In genomic region chr18:31643003-31643402, GRCh38 we compare ENCODE assay signal across 21 cellular contexts. TPM values are rescaled to one million over a fixed set of nuclear protein-coding genes. Genes with fewer than 3 reads are reported as not detected.
A peak's percentile ranks its signal among the peaks of the same experiment; 100 is the strongest.
DNase-seq lines count a peak whose midpoint lies in the region; ATAC-seq, FAIRE-seq and TF ChIP-seq lines count a peak whose summit lies in the region.
"Had no signal": no experiment of that assay in that cellular context is flagged by ENCODE, and none has a peak within 500 bp of the region (broad histone marks: within the 10 kb centered on the region; RNA-seq: fewer than 3 reads in every experiment).

No MANE protein-coding gene starts in this region.

- no peak for ATAC-seq in GM21529 (IDR thresholded peaks at IDR 0.05; ENCODE audit: unreplicated experiment)
- ATAC-seq in activated T-cell treated with anti-CD3 and anti-CD28 coated beads, Interleukin-2, amount 50 U/mL, for 4 hours = no peak
- ATAC-seq: GM23338, HCT116 had no signal

- peaks cover 10% of the 10 kb centered on the region for H3K4me1 Mint-ChIP-seq in astrocyte (ENCODE audit: low read depth, unreplicated experiment)
- H3K4me1 Mint-ChIP-seq in activated T-cell treated with anti-CD3 and anti-CD28 coated beads, Interleukin-2, amount 50 U/mL, for 4 hours (ENCODE audit: low read depth) = no peaks in the 10 kb centered on the region

- H3K36me3 Mint-ChIP-seq in astrocyte (ENCODE audit: low read depth, unreplicated experiment) = no peaks in the 10 kb centered on the region
- no peaks in the 10 kb centered on the region for H3K36me3 Mint-ChIP-seq in activated T-cell treated with anti-CD3 and anti-CD28 coated beads, Interleukin-2, amount 50 U/mL, for 4 hours (ENCODE audit: insufficient read depth)

- H3K79me2 ChIP-seq in astrocyte (ENCODE audit: insufficient read depth, low read length) = no peaks in the 10 kb centered on the region
- H3K79me2 ChIP-seq in smooth muscle cell (ENCODE audit: low read depth) = no peaks in the 10 kb centered on the region

- no peak overlapping the region for H3K27ac Mint-ChIP-seq in astrocyte (ENCODE audit: unreplicated experiment)
- H3K27ac Mint-ChIP-seq: GM23338 had no signal

- no peaks in the 10 kb centered on the region for H4K20me1 ChIP-seq in astrocyte (ENCODE audit: insufficient read depth, low read length)
- H4K20me1 ChIP-seq in smooth muscle cell (ENCODE audit: low read depth) = no peaks in the 10 kb centered on the region

- H3K27me3 Mint-ChIP-seq in astrocyte (ENCODE audit: low read depth, unreplicated experiment) = no peaks in the 10 kb centered on the region
- H3K27me3 Mint-ChIP-seq in activated T-cell treated with anti-CD3 and anti-CD28 coated beads, Interleukin-2, amount 50 U/mL, for 4 hours (ENCODE audit: low read depth) = peaks cover 13% of the 10 kb centered on the region

- FAIRE-seq in astrocyte (lab: Jason Lieb, UNC) = no peak
- FAIRE-seq: D721Med had no signal

- intact Hi-C loops in uterus (cut with DNase I; ENCODE audit: low total_unique reads) = no loop called here

- H3K9me3 ChIP-seq in astrocyte (ENCODE audit: insufficient read depth, low read depth, low read length) (no peaks in the 10 kb centered on the region), smooth muscle cell (replicated peaks; ENCODE audit: low read depth) (no peaks in the 10 kb centered on the region), uterus (no peaks in the 10 kb centered on the region)
- H3K9me3 ChIP-seq: SK-N-SH had no signal

- 90% methylated on average over 4 of the region's 4 CpGs for WGBS in smooth muscle cell (ENCODE audit: low lambda C conversion rate)

- H2AFZ ChIP-seq in astrocyte (ENCODE audit: low read depth, low read length) (no peak overlapping the region), smooth muscle cell (ENCODE audit: low read depth) (no peak overlapping the region)
- H2AFZ ChIP-seq: GM23338 had no signal

- H3K4me1 ChIP-seq in astrocyte (ENCODE audit: insufficient read depth, low read length) (no peaks in the 10 kb centered on the region), smooth muscle cell (ENCODE audit: low read depth) (peaks cover 4% of the 10 kb centered on the region), uterus (no peaks in the 10 kb centered on the region)

- no peaks in the 10 kb centered on the region for H3F3A ChIP-seq in smooth muscle cell (ENCODE audit: low read depth)

- no peak overlapping the region for H3K4me3 ChIP-seq in astrocyte (ENCODE audit: insufficient read depth, low read depth, low read length)
- H3K4me3 ChIP-seq in smooth muscle cell = no peak overlapping the region
- H3K4me3 ChIP-seq in uterus = no peak overlapping the region
- H3K4me3 ChIP-seq: GM23338 had no signal

- H3K36me3 ChIP-seq in astrocyte (ENCODE audit: insufficient read depth, low read length) = no peaks in the 10 kb centered on the region
- H3K36me3 ChIP-seq in smooth muscle cell (ENCODE audit: low read depth) = no peaks in the 10 kb centered on the region
- H3K36me3 ChIP-seq in uterus = no peaks in the 10 kb centered on the region

- H3K4me2 ChIP-seq in astrocyte (ENCODE audit: low read length) (no peak overlapping the region), smooth muscle cell (peak overlapping the region; percentile 6)
- H3K4me2 ChIP-seq: GM23338, SK-N-SH had no signal

- peak; percentile 32 for DNase-seq in HCEC 1CT
- peak; percentile 18 for DNase-seq in astrocyte (ENCODE audit: low read depth)
- peak; percentile 21 for DNase-seq in fibroblast of peridontal ligament (ENCODE audit: extremely low read depth)
- no peak for DNase-seq in smooth muscle cell (lab: John Stamatoyannopoulos, UW; ENCODE audit: unreplicated experiment)
- no peak for DNase-seq in uterus
- DNase-seq in activated T-cell treated with anti-CD3 and anti-CD28 coated beads, Interleukin-2, amount 50 U/mL, for 4 hours = no peak
- DNase-seq: ACHN, AML-193, NCI-H1105, NCI-H2081, NCI-H510A, NCI-H748 treated with DMSO at 0.1 percent for 48 hours, SHP77 treated with DMSO at 0.1 percent for 48 hours, SK-N-SH had no signal

- H3K9ac ChIP-seq in astrocyte (ENCODE audit: low read length) = no peak overlapping the region
- no peak overlapping the region for H3K9ac ChIP-seq in smooth muscle cell (ENCODE audit: low read depth)
- H3K9ac ChIP-seq: SK-N-SH had no signal

- H3K4me3 Mint-ChIP-seq in astrocyte (ENCODE audit: unreplicated experiment) = no peak overlapping the region
- H3K4me3 Mint-ChIP-seq in activated T-cell treated with anti-CD3 and anti-CD28 coated beads, Interleukin-2, amount 50 U/mL, for 4 hours = no peak overlapping the region
- H3K4me3 Mint-ChIP-seq: GM23338 had no signal

- H3K27me3 ChIP-seq in astrocyte (ENCODE audit: insufficient read depth, low read length) (no peaks in the 10 kb centered on the region), smooth muscle cell (ENCODE audit: low read depth) (no peaks in the 10 kb centered on the region), uterus (no peaks in the 10 kb centered on the region)

- no peak for TF ChIP-seq CTCF in astrocyte (IDR thresholded peaks at IDR 0.05; ENCODE audit: insufficient read depth, low read depth, low read length)
- no peak for TF ChIP-seq CTCF in smooth muscle cell (IDR thresholded peaks at IDR 0.05; ENCODE audit: borderline replicate concordance, insufficient read depth, poor library complexity, severe bottlenecking)
- no peak for TF ChIP-seq CTCF in uterus (IDR thresholded peaks at IDR 0.05)

- no peak overlapping the region for H3K27ac ChIP-seq in astrocyte (ENCODE audit: low read depth, low read length)
- H3K27ac ChIP-seq in smooth muscle cell (ENCODE audit: low read depth) = no peak overlapping the region
- H3K27ac ChIP-seq in uterus = no peak overlapping the region
- H3K27ac ChIP-seq: C4-2B had no signal

- no peaks in the 10 kb centered on the region for H3K9me3 Mint-ChIP-seq in astrocyte (ENCODE audit: unreplicated experiment)
- no peaks in the 10 kb centered on the region for H3K9me3 Mint-ChIP-seq in activated T-cell treated with anti-CD3 and anti-CD28 coated beads, Interleukin-2, amount 50 U/mL, for 4 hours
- H3K9me3 Mint-ChIP-seq: GM23338 had no signal

- TF ChIP-seq POLR2A in uterus (IDR thresholded peaks at IDR 0.05) = no peak

RNA-seq across cellular contexts. Expression of gene B4GALT6, which starts 41.4 kb away (rescaled TPM):
- total RNA-seq in astrocyte (17.0 and 17.7 TPM in 2 replicates), smooth muscle cell (14.4 and 15.1 TPM in 2 replicates), uterus (10 to 100 TPM in 1 of 4 donors, 1 to 10 TPM in 3; 1.5 to 11.8 (median 3.9) TPM)
- 1.7 and 4.0 TPM in 2 replicates for polyA plus RNA-seq in smooth muscle cell
- total RNA-seq in activated T-cell treated with anti-CD3 and anti-CD28 coated beads, Interleukin-2, amount 50 U/mL, for 4 hours = 1 to 10 TPM in 2 of 3 donors, under 1 TPM in 1; 0.84 to 2.4 (median 1.3) TPM
- total RNA-seq: LHCN-M2 had no signal

RNA-seq across cellular contexts. Expression of gene TTR, which starts 51.3 kb away (rescaled TPM):
- total RNA-seq in astrocyte (not detected in 2 replicates), smooth muscle cell (not detected in 2 replicates), uterus (not detected)
- 2.1 and 2.6 TPM in 2 replicates for polyA plus RNA-seq in smooth muscle cell
- total RNA-seq in activated T-cell treated with anti-CD3 and anti-CD28 coated beads, Interleukin-2, amount 50 U/mL, for 4 hours = 1 to 10 TPM in 1 of 3 donors, under 1 TPM in 2; 0.30 to 1.1 (median 0.56) TPM
- total RNA-seq: GM23338, LHCN-M2, OCI-LY7 had no signal
- polyA plus RNA-seq: GM23338, SK-N-SH had no signal

Comparison
In these comparisons a context has a peak if more than half of its experiments do, and no peak if none do; other contexts are left out.
1. DNase-seq: peak in HCEC 1CT (single experiment), astrocyte (single experiment) and fibroblast of peridontal ligament (single experiment); none in smooth muscle cell (single experiment), uterus (0 of 2) and activated T-cell treated with anti-CD3 and anti-CD28 coated beads, Interleukin-2, amount 50 U/mL, for 4 hours (single experiment).